Comparison of ENCODE assay signal across 11 cellular contexts in the genomic region with DNA sequence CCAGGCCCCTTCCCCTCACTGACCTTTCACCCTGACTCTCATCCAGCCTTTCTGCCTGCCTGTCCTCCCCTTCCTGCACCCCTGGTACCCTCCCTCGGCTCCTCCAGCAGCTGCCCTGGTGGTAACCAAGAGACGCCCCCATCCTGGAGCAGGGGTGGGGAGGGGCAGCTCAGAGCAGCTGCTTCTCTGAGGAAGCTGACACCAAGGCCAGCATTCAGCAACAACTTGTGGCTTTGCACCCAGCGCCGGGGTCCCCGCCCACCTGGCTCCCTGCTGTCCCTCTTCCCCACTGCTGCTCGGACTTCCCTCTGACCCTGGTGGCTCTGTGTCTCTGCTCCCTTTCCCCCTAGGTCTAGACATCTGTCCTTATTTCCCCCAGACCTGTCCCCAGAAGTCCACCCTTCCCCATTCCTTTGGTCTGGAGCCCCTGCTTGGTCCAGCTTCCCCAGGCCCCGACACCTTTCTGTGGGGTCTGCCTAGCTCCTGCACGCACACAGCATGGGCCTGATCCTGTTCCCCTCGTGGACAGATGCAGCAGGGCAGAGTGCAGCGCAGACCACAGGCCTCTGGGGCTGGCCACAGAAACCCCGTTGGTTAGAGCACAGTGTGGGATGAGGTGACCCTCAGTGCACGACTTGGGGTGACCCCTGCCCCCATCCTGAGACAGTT.
DNase-seq lines count a peak whose midpoint lies in the region; ATAC-seq and TF ChIP-seq lines count a peak whose summit lies in the region.
"Had no signal": no experiment of that assay in that cellular context is flagged by ENCODE, and none has a peak within 500 bp of the region (broad histone marks: within the 10 kb centered on the region; RNA-seq: fewer than 3 reads in every experiment).

No MANE protein-coding gene starts in this region.

- TF ChIP-seq CTCF in DND-41 (IDR thresholded peaks at IDR 0.05; ENCODE audit: borderline replicate concordance, extremely low read depth, low read length, poor library complexity, severe bottlenecking): no peak
- TF ChIP-seq CTCF in WERI-Rb-1 (IDR thresholded peaks at IDR 0.05; ENCODE audit: low read depth, low read length): peak; percentile 30
- TF ChIP-seq CTCF in nephron progenitor cell (IDR thresholded peaks at IDR 0.05): no peak

- H3K4me3 Mint-ChIP-seq in nephron progenitor cell: no peak overlapping the region
- H3K4me3 Mint-ChIP-seq: activated naive CD4-positive, alpha-beta T cell treated with anti-CD3 and anti-CD28 coated beads, Interleukin-2, amount 50 U/mL, for 24 hours had no signal

- ATAC-seq in DND-41 (ENCODE audit: insufficient read depth, low read depth): 0 out of 3 replicates have a peak, but pooled peaks have one; percentile 11
- no peak for ATAC-seq in HG02588 (IDR thresholded peaks at IDR 0.05; ENCODE audit: unreplicated experiment)

- peaks cover 10% of the 10 kb centered on the region for H3K27me3 Mint-ChIP-seq in nephron progenitor cell (ENCODE audit: low read depth, poor library complexity)

- H3K9me3 Mint-ChIP-seq in nephron progenitor cell: no peaks in the 10 kb centered on the region
- H3K9me3 Mint-ChIP-seq: activated naive CD4-positive, alpha-beta T cell treated with anti-CD3 and anti-CD28 coated beads, Interleukin-2, amount 50 U/mL, for 24 hours had no signal

- no peaks in the 10 kb centered on the region for H3K9me3 ChIP-seq in DND-41 (ENCODE audit: insufficient read depth, low read length, severe bottlenecking)
- no peaks in the 10 kb centered on the region for H3K9me3 ChIP-seq in HUES48 (ENCODE audit: control insufficient read depth, insufficient read depth, low read length)
- no peaks in the 10 kb centered on the region for H3K9me3 ChIP-seq in WERI-Rb-1 (ENCODE audit: severe bottlenecking)

- peaks cover 23% of the 10 kb centered on the region for H3K4me1 ChIP-seq in DND-41 (ENCODE audit: insufficient read depth, low read length)
- H3K4me1 ChIP-seq in HUES48 (ENCODE audit: control insufficient read depth, insufficient read depth, low read length): peaks cover 12% of the 10 kb centered on the region; the same call in 1 of the 2 replicates

- H3K4me3 ChIP-seq in DND-41 (ENCODE audit: low read depth in 1 of 2, low read length in 2 of 2) (no peak overlapping the region), HUES48 (ENCODE audit: low read depth, low read length) (no peak overlapping the region), WERI-Rb-1 (ENCODE audit: low read depth, low read length) (no peak overlapping the region)

- peaks cover 7% of the 10 kb centered on the region for H3K79me2 ChIP-seq in DND-41 (ENCODE audit: insufficient read depth, low read length)

- H3K27ac ChIP-seq in DND-41 (ENCODE audit: low read length): no peak overlapping the region
- H3K27ac ChIP-seq in HUES48 (ENCODE audit: low read depth, low read length): peak overlapping the region; percentile 21
- H3K27ac ChIP-seq in WERI-Rb-1: peak overlapping the region; percentile 95
- H3K27ac ChIP-seq: C4-2B, VCaP had no signal

- no peak overlapping the region for H2AFZ ChIP-seq in DND-41 (ENCODE audit: low read depth, low read length)

- H3K4me1 Mint-ChIP-seq in nephron progenitor cell: peaks cover 62% of the 10 kb centered on the region

- peak overlapping the region; percentile 95 for H3K27ac Mint-ChIP-seq in nephron progenitor cell
- H3K27ac Mint-ChIP-seq: activated naive CD4-positive, alpha-beta T cell treated with anti-CD3 and anti-CD28 coated beads, Interleukin-2, amount 50 U/mL, for 24 hours had no signal

- no peak overlapping the region for H3K4me2 ChIP-seq in DND-41 (ENCODE audit: insufficient read depth, low read length)

- peaks cover 11% of the 10 kb centered on the region for H3K36me3 Mint-ChIP-seq in nephron progenitor cell (ENCODE audit: low read depth)
- H3K36me3 Mint-ChIP-seq: activated naive CD4-positive, alpha-beta T cell treated with anti-CD3 and anti-CD28 coated beads, Interleukin-2, amount 50 U/mL, for 24 hours had no signal

- peaks cover 26% of the 10 kb centered on the region for H3K36me3 ChIP-seq in DND-41 (ENCODE audit: insufficient read depth, low read length)
- peaks cover 16% of the 10 kb centered on the region for H3K36me3 ChIP-seq in HUES48 (ENCODE audit: control insufficient read depth, insufficient read depth, low read length)
- H3K36me3 ChIP-seq in WERI-Rb-1: peaks cover 18% of the 10 kb centered on the region

- H3K27me3 ChIP-seq in DND-41 (ENCODE audit: insufficient read depth, low read length, poor library complexity) (no peaks in the 10 kb centered on the region), HUES48 (ENCODE audit: control insufficient read depth, insufficient read depth, low read length) (peaks cover 7% of the 10 kb centered on the region), WERI-Rb-1 (ENCODE audit: insufficient read depth, low read depth, severe bottlenecking) (no peaks in the 10 kb centered on the region)

- H3K9ac ChIP-seq in DND-41 (ENCODE audit: low read depth, low read length) (no peak overlapping the region), HUES48 (ENCODE audit: low read depth, low read length) (no peak overlapping the region)

- 0 out of 2 replicates have a peak, but pooled peaks cover under 1% of the 10 kb centered on the region for H4K20me1 ChIP-seq in DND-41 (ENCODE audit: insufficient read depth, low read length)

- peak; percentile 43 for DNase-seq in DND-41
- DNase-seq in WERI-Rb-1: peak; percentile 63
- DNase-seq in nephron progenitor cell: no peak
- no peak for DNase-seq in stimulated activated CD4-positive, alpha-beta T cell treated with anti-CD3 and anti-CD28 coated beads, Interleukin-2, amount 100 ng/mL, for 48 hours
- DNase-seq in OCI-M1 (lab: John Stamatoyannopoulos, UW): no peak
- DNase-seq: DMS79 had no signal

Comparison
In these comparisons a context has a peak if more than half of its experiments do, and no peak if none do; other contexts are left out.
1. DNase-seq: peak in DND-41 (single experiment) and WERI-Rb-1 (single experiment); none in nephron progenitor cell (single experiment), stimulated activated CD4-positive, alpha-beta T cell treated with anti-CD3 and anti-CD28 coated beads, Interleukin-2, amount 100 ng/mL, for 48 hours (0 of 2) and OCI-M1 (single experiment).